In genomic region chr10:132065491-132066105, GRCh38 we compare ENCODE assay signal across 8 cellular contexts. TPM values are rescaled to one million over a fixed set of nuclear protein-coding genes. Genes with fewer than 3 reads are reported as not detected.
A peak's percentile ranks its signal among the peaks of the same experiment; 100 is the strongest.
DNase-seq lines count a peak whose midpoint lies in the region; ATAC-seq and TF ChIP-seq lines count a peak whose summit lies in the region.

Gene JAKMIP3 (plus strand): TSS chr10:132065946. CDS start chr10:132104809, 38,863 bp downstream.

- no peak for ATAC-seq in activated T-cell treated with anti-CD3 and anti-CD28 coated beads, Interleukin-2, amount 50 U/mL, for 72 hours (replicated peaks in 1 of 2)
- ATAC-seq in omental fat pad (ENCODE audit: low FRiP score) (peak; percentile 95), GM18870 (IDR thresholded peaks at IDR 0.05; ENCODE audit: unreplicated experiment) (no peak)

- no peak for TF ChIP-seq CTCF in cardiac muscle cell (IDR thresholded peaks at IDR 0.05; ENCODE audit: low read depth, low read length)
- no peak for TF ChIP-seq CTCF in omental fat pad (IDR thresholded peaks at IDR 0.05)

- no peak within 1 kb of the TSS for H3K27ac ChIP-seq in cardiac muscle cell

- H3K36me3 ChIP-seq in cardiac muscle cell, result no peaks in the 10 kb centered on the region

- no peaks in the 10 kb centered on the region for H3K9me3 ChIP-seq in cardiac muscle cell (ENCODE audit: low read depth)

- H3K4me3 ChIP-seq in cardiac muscle cell, result no peak within 1 kb of the TSS

- peaks cover 11% of the 10 kb centered on the region for H3K4me1 Mint-ChIP-seq in activated T-cell treated with anti-CD3 and anti-CD28 coated beads, Interleukin-2, amount 50 U/mL, for 72 hours (ENCODE audit: low read depth)

- no peaks in the 10 kb centered on the region for H3K36me3 Mint-ChIP-seq in activated T-cell treated with anti-CD3 and anti-CD28 coated beads, Interleukin-2, amount 50 U/mL, for 72 hours (ENCODE audit: insufficient read depth in 2 of 2)

- no peaks in the 10 kb centered on the region for H3K9me3 Mint-ChIP-seq in activated T-cell treated with anti-CD3 and anti-CD28 coated beads, Interleukin-2, amount 50 U/mL, for 72 hours

- peak within 1 kb of the TSS; percentile 64 to 70 for H3K4me3 Mint-ChIP-seq in activated T-cell treated with anti-CD3 and anti-CD28 coated beads, Interleukin-2, amount 50 U/mL, for 72 hours

- peaks cover 4% of the 10 kb centered on the region for H3K4me1 ChIP-seq in cardiac muscle cell (ENCODE audit: low read depth)

- H3K27ac Mint-ChIP-seq in activated T-cell treated with anti-CD3 and anti-CD28 coated beads, Interleukin-2, amount 50 U/mL, for 72 hours, result no peak within 1 kb of the TSS

- DNase-seq in activated T-cell treated with anti-CD3 and anti-CD28 coated beads, Interleukin-2, amount 50 U/mL, for 72 hours, result no peak
- no peak for DNase-seq in activated T-cell treated with anti-CD3 and anti-CD28 coated beads for 4 hours
- peak; percentile 95 for DNase-seq in amniotic epithelial cell (ENCODE audit: low read depth)
- peak; percentile 12 to 92 for DNase-seq in cardiac muscle cell (ENCODE audit: low read depth in 1 of 2, low spot score in 1 of 2)
- no peak for DNase-seq in omental fat pad (ENCODE audit: low spot score)
- DNase-seq in NCI-H2081 treated with DMSO at 0.1 percent for 48 hours (lab: John Stamatoyannopoulos, UW), result no peak
- no peak for DNase-seq in NCI-H748 (lab: John Stamatoyannopoulos, UW; ENCODE audit: unreplicated experiment)

- peaks cover 24% of the 10 kb centered on the region for H3K27me3 Mint-ChIP-seq in activated T-cell treated with anti-CD3 and anti-CD28 coated beads, Interleukin-2, amount 50 U/mL, for 72 hours (ENCODE audit: low read depth)

- no peaks in the 10 kb centered on the region for H3K27me3 ChIP-seq in cardiac muscle cell

RNA-seq across cellular contexts. Expression of gene JAKMIP3, which starts in this region (rescaled TPM):
- 1 to 10 TPM; 2.7 to 6.6 TPM for total RNA-seq in activated T-cell treated with anti-CD3 and anti-CD28 coated beads, Interleukin-2, amount 50 U/mL, for 72 hours
- 0.42 and 0.56 TPM in 2 replicates for total RNA-seq in cardiac muscle cell
- polyA plus RNA-seq in cardiac muscle cell, result 0.26 and 0.75 TPM in 2 replicates
- under 1 TPM; 0.13 to 0.79 (median 0.37) TPM for total RNA-seq in omental fat pad

Comparison
In these comparisons a context has a peak if more than half of its experiments do, and no peak if none do; other contexts are left out.
1. Peak in DNase-seq in cardiac muscle cell; RNA of the gene not detected or under 1 TPM.
2. Peak in ATAC-seq in omental fat pad; RNA of the gene not detected or under 1 TPM.